ENCODE assay signal across 8 cellular contexts in genomic region chr4:140151700-140152014, GRCh38. TPM values are rescaled to one million over a fixed set of nuclear protein-coding genes. Genes with fewer than 3 reads are reported as not detected.
DNase-seq lines count a peak whose midpoint lies in the region; ATAC-seq and TF ChIP-seq lines count a peak whose summit lies in the region.

No MANE protein-coding gene starts in this region.

- ATAC-seq in foreskin keratinocyte (peak; percentile 59), HG03460 (IDR thresholded peaks at IDR 0.05; ENCODE audit: unreplicated experiment) (no peak)

- peak overlapping the region; percentile 91 to 97 (median 96) for H3K4me3 Mint-ChIP-seq in nephron

- H3K27me3 ChIP-seq in foreskin keratinocyte (peaks cover 3% of the 10 kb centered on the region), tibial nerve (no peaks in the 10 kb centered on the region)

- TF ChIP-seq EP300 in tibial nerve (IDR thresholded peaks at IDR 0.05) = peak in 1 of 2 donors; percentile 42

- no peak for TF ChIP-seq POLR2A in tibial nerve (IDR thresholded peaks at IDR 0.05)

- no peaks in the 10 kb centered on the region for H3K9me3 Mint-ChIP-seq in nephron

- peak overlapping the region; percentile 79 to 94 (median 80) for H3K4me3 ChIP-seq in tibial nerve

- H3K27ac ChIP-seq in KOPT-K1 (ENCODE audit: low read depth, low read length, poor library complexity, severe bottlenecking) = peak overlapping the region; percentile 94
- H3K27ac ChIP-seq in foreskin keratinocyte = peak overlapping the region; percentile 71
- peak overlapping the region; percentile 92 to 100 (median 95) for H3K27ac ChIP-seq in tibial nerve

- DNase-seq in COR-L47 (lab: John Stamatoyannopoulos, UW) (peak; percentile 96), OCI-M1 (lab: John Stamatoyannopoulos, UW) (peak; percentile 98), foreskin keratinocyte (peak; percentile 72 to 87), tibial nerve (ENCODE audit: low spot score in 2 of 2) (peak; percentile 51 to 76)
- peak; percentile 51 for DNase-seq in activated naive CD4-positive, alpha-beta T cell treated with Interleukin-2 at 50 U/mL for 16 hours

- H3K4me1 Mint-ChIP-seq in nephron = peaks cover 40% of the 10 kb centered on the region

- peaks cover 3% of the 10 kb centered on the region for H3K4me1 ChIP-seq in foreskin keratinocyte
- H3K4me1 ChIP-seq in tibial nerve = peaks cover 0 to 20% (median 0%) of the 10 kb centered on the region in 4 donors

- H3K36me3 ChIP-seq in KOPT-K1 (ENCODE audit: insufficient read depth, low read length) (no peaks in the 10 kb centered on the region), tibial nerve (no peaks in the 10 kb centered on the region)

- H3K27ac Mint-ChIP-seq in nephron = peak overlapping the region; percentile 98 to 99 (median 98)

- H3K36me3 Mint-ChIP-seq in nephron (ENCODE audit: low read depth) = no peaks in the 10 kb centered on the region

- TF ChIP-seq CTCF in foreskin keratinocyte (conservative IDR thresholded peaks at IDR 0.05) (no peak), nephron (IDR thresholded peaks at IDR 0.05; ENCODE audit: unreplicated experiment in 3 of 3) (no peak), tibial nerve (IDR thresholded peaks at IDR 0.05) (no peak)

- no peaks in the 10 kb centered on the region for H3K27me3 Mint-ChIP-seq in nephron (ENCODE audit: low read depth)

- 0 to 1% methylated on average over 11 of the region's 11 CpGs for WGBS in tibial nerve, 2 donors

- H3K9me3 ChIP-seq in KOPT-K1 (ENCODE audit: insufficient read depth, low read length, poor library complexity, severe bottlenecking) (no peaks in the 10 kb centered on the region), tibial nerve (no peaks in the 10 kb centered on the region)

RNA-seq across cellular contexts. Expression of gene MAML3, which starts 2.3 kb away (rescaled TPM):
- 0.35 and 0.61 TPM in 2 replicates for total RNA-seq in foreskin keratinocyte
- 0.09 and 0.19 TPM in 2 replicates for polyA plus RNA-seq in foreskin keratinocyte
- total RNA-seq in tibial nerve = 10 to 100 TPM in 1 of 4 donors, 1 to 10 TPM in 3; 8.6 to 10.5 (median 9.4) TPM
